26 cellular contexts compared by ENCODE assay signal in the genomic region with DNA sequence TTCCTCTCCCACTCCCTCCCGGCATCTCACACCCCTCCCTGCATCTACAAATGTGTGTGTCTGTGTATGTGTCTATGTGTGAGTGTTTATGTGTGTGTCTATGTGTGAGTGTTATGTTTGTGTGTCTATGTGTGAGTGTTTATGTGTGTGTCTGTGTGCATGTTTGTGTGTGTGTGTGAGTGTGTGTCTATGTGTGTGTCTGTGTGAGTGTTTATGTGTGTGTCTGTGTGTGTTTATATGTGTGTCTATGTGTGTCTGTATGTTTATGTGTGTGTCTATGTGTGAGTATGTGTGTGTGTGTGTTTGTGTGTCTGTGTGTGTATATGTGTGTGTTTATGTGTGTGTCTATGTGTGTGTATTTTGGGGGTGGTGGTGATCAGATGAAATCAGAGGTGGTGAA.
"Had no signal": no experiment of that assay in that cellular context is flagged by ENCODE, and none has a peak within 500 bp of the region (broad histone marks: within the 10 kb centered on the region; RNA-seq: fewer than 3 reads in every experiment).

No MANE protein-coding gene starts in this region.

- H3K27ac ChIP-seq: adrenal gland, SJCRH30, VCaP had no signal

- H3K4me2 ChIP-seq: SK-N-SH had no signal

- H3K4me3 ChIP-seq: adrenal gland, SJCRH30 had no signal

- H3K4me3 Mint-ChIP-seq: activated CD4-positive, alpha-beta memory T cell treated with anti-CD3 and anti-CD28 coated beads for 36 hours; activated CD4-positive, alpha-beta T cell treated with anti-CD3 and anti-CD28 coated beads, Interleukin-2, amount 10 ng/mL, durations not matched to agents 7 days and 5 days; activated naive CD4-positive, alpha-beta T cell treated with anti-CD3 and anti-CD28 coated beads for 36 hours; activated naive CD8-positive, alpha-beta T cell; activated T-cell treated with anti-CD3 and anti-CD28 coated beads, Interleukin-2, amount 50 U/mL, for 4 hours; central memory CD8-positive, alpha-beta T cell had no signal

- H3K4me1 ChIP-seq: adrenal gland, SJCRH30 had no signal

- ATAC-seq: activated T-cell treated with anti-CD3 and anti-CD28 coated beads, Interleukin-2, amount 50 U/mL, for 4 hours had no signal

- H3K9me3 Mint-ChIP-seq: activated CD4-positive, alpha-beta memory T cell treated with anti-CD3 and anti-CD28 coated beads for 36 hours; activated CD4-positive, alpha-beta T cell treated with anti-CD3 and anti-CD28 coated beads, Interleukin-2, amount 10 ng/mL, durations not matched to agents 7 days and 5 days; activated naive CD4-positive, alpha-beta T cell treated with anti-CD3 and anti-CD28 coated beads for 36 hours; activated T-cell treated with anti-CD3 and anti-CD28 coated beads, Interleukin-2, amount 50 U/mL, for 4 hours; central memory CD8-positive, alpha-beta T cell had no signal

- H3K9ac ChIP-seq: SK-N-SH had no signal

- H3K9me3 ChIP-seq: adrenal gland, SJCRH30, SK-N-SH had no signal

- H3K27ac Mint-ChIP-seq: activated CD4-positive, alpha-beta memory T cell treated with anti-CD3 and anti-CD28 coated beads for 36 hours; activated CD4-positive, alpha-beta T cell treated with anti-CD3 and anti-CD28 coated beads, Interleukin-2, amount 10 ng/mL, durations not matched to agents 7 days and 5 days; activated naive CD4-positive, alpha-beta T cell treated with anti-CD3 and anti-CD28 coated beads for 36 hours; activated naive CD8-positive, alpha-beta T cell had no signal

- H3K9me2 ChIP-seq: SK-N-SH had no signal

- H3K27me3 ChIP-seq: adrenal gland, SJCRH30 had no signal

- H3K36me3 ChIP-seq: adrenal gland, SJCRH30 had no signal

- H3K27me3 Mint-ChIP-seq: activated CD4-positive, alpha-beta T cell treated with anti-CD3 and anti-CD28 coated beads, Interleukin-2, amount 10 ng/mL, durations not matched to agents 7 days and 5 days had no signal

- H3K36me3 Mint-ChIP-seq: activated CD4-positive, alpha-beta memory T cell treated with anti-CD3 and anti-CD28 coated beads for 36 hours; activated naive CD8-positive, alpha-beta T cell had no signal

- DNase-seq: activated CD4-positive, alpha-beta memory T cell treated with anti-CD3 and anti-CD28 coated beads for 36 hours; activated CD4-positive, alpha-beta T cell treated with anti-CD3 and anti-CD28 coated beads, Interleukin-2, amount 10 ng/mL, durations not matched to agents 7 days and 5 days; activated CD4-positive, CD25-positive, alpha-beta regulatory T cell; activated CD8-positive, alpha-beta memory T cell treated with anti-CD3 and anti-CD28 coated beads for 24 hours; activated gamma-delta T cell; activated naive CD4-positive, alpha-beta T cell treated with anti-CD3 and anti-CD28 coated beads for 36 hours; activated T-cell treated with anti-CD3 and anti-CD28 coated beads, Interleukin-2, amount 50 U/mL, for 4 hours; adrenal gland; anterior cingulate cortex; KG1; NCI-H1092 treated with DMSO at 0.1 percent for 48 hours; NCI-H1417 treated with DMSO at 0.1 percent for 48 hours; NCI-H1694; NCI-H2029; NCI-H345; NCI-H510A; NCI-H526 treated with DMSO at 0.1 percent for 48 hours; NCI-H82; Right ventricle myocardium superior; RPMI8226; SJCRH30; T-helper 1 cell had no signal

- H3K4me1 Mint-ChIP-seq: activated CD4-positive, alpha-beta T cell treated with anti-CD3 and anti-CD28 coated beads, Interleukin-2, amount 10 ng/mL, durations not matched to agents 7 days and 5 days; central memory CD8-positive, alpha-beta T cell had no signal
